ENCODE assay signal across 21 cellular contexts in the genomic region with DNA sequence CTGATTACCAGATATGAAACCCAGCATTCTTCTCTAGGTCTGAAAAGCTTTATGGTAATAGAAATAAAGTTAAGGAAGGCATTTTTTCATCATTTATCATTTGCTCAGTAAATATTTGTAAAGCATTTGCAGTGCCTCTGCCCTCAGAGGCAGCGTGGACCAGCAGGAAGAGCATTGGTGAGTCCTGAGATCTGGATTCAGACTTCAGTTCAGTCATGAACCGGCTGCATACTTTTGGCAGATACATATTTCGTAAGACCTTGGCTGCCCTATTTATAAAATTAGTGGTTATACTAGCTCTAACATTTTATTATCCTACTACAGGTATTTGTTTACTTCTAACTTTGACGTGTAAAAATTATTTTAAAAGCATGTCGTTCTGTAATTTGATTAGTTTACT.
"Had no signal": no experiment of that assay in that cellular context is flagged by ENCODE, and none has a peak within 500 bp of the region (broad histone marks: within the 10 kb centered on the region; RNA-seq: fewer than 3 reads in every experiment).

No MANE protein-coding gene starts in this region.

- H3K4me3 ChIP-seq: cardiac muscle cell, heart left ventricle, spleen, upper lobe of left lung had no signal

- H3K27me3 ChIP-seq: cardiac muscle cell, heart left ventricle, spleen, upper lobe of left lung had no signal

- H3K9me3 ChIP-seq: heart left ventricle, spleen, upper lobe of left lung had no signal

- ATAC-seq: activated T-cell treated with anti-CD3 and anti-CD28 coated beads, Interleukin-2, amount 50 U/mL, for 4 hours; heart left ventricle; left cardiac atrium; natural killer cell treated with Interleukin-12 subunit alpha and Interleukin-12 subunit beta and Interleukin-15 and Interleukin-18, amount 100 ng/mL, for 72 hours; stimulated activated naive CD8-positive, alpha-beta T cell treated with anti-CD3 and anti-CD28 coated beads, Interleukin-15, Interleukin-2, amounts not matched to agents 100 U/mL and 50 U/mL, for 24 hours had no signal

- H3K27ac ChIP-seq: cardiac muscle cell, heart left ventricle, spleen, upper lobe of left lung had no signal

- H3K36me3 ChIP-seq: cardiac muscle cell, upper lobe of left lung had no signal

- DNase-seq: activated B cell treated with CpG ODN at 0.5 μM for 24 hours; activated CD4-positive, alpha-beta T cell treated with anti-CD3 and anti-CD28 coated beads for 4 hours; activated CD4-positive, alpha-beta T cell treated with anti-CD3 and anti-CD28 coated beads, Interleukin-2, amount 50 U/mL, for 48 hours; activated CD8-positive, alpha-beta memory T cell treated with anti-CD3 and anti-CD28 coated beads, Interleukin-2, amount 50 U/mL, for 48 hours; activated naive CD4-positive, alpha-beta T cell treated with Interleukin-2 at 50 U/mL for 16 hours; activated naive CD8-positive, alpha-beta T cell treated with anti-CD3 and anti-CD28 coated beads for 36 hours; activated T-cell treated with anti-CD3 and anti-CD28 coated beads, Interleukin-2, amount 50 U/mL, for 4 hours; amygdala; effector CD8-positive, alpha-beta T cell; heart left ventricle; islet precursor cell; left cardiac atrium; midbrain; retina; spleen; stimulated activated CD4-positive, alpha-beta T cell treated with anti-CD3 and anti-CD28 coated beads, Interleukin-4, amount 100 ng/mL, for 4 hours; stimulated activated naive CD8-positive, alpha-beta T cell treated with anti-CD3 and anti-CD28 coated beads, Interleukin-15, Interleukin-2, amounts not matched to agents 100 U/mL and 50 U/mL, for 24 hours; T1000; upper lobe of left lung had no signal
